Comparison of ENCODE assay signal across 1 cellular context in genomic region chr6:14719273-14719672, GRCh38.
TF ChIP-seq lines count a peak whose summit lies in the region.

No MANE protein-coding gene starts in this region.

TF ChIP-seq in IMR-90, 13 proteins besides CTCF, POLR2A, EP300 and RAD21:
- TF ChIP-seq ELK1 (IDR thresholded peaks at IDR 0.05; ENCODE audit: borderline replicate concordance, low read depth, low read length) (no peak), MXI1 (IDR thresholded peaks at IDR 0.05; ENCODE audit: borderline replicate concordance, low read depth, low read length) (no peak), MAZ (IDR thresholded peaks at IDR 0.05; ENCODE audit: borderline replicate concordance, low read depth, low read length) (no peak)
